ENCODE assay signal across 8 cellular contexts in genomic region chr2:73163522-73164367, GRCh38. TPM values are rescaled to one million over a fixed set of nuclear protein-coding genes. Genes with fewer than 3 reads are reported as not detected.
A peak's percentile ranks its signal among the peaks of the same experiment; 100 is the strongest.
DNase-seq lines count a peak whose midpoint lies in the region; ATAC-seq and TF ChIP-seq lines count a peak whose summit lies in the region.

No MANE protein-coding gene starts in this region.

- no peaks in the 10 kb centered on the region for H3K9me2 ChIP-seq in SK-N-SH

- H3K27me3 ChIP-seq in SK-N-SH (ENCODE audit: insufficient read depth) (no peaks in the 10 kb centered on the region), heart left ventricle (peaks cover 0 to 7% (median 0%) of the 10 kb centered on the region in 9 donors), prostate gland (replicated peaks; ENCODE audit: insufficient read depth) (no peaks in the 10 kb centered on the region)

- no peak overlapping the region for H3K4me2 ChIP-seq in SK-N-SH

- in situ Hi-C loops in KBM-7 (cut with MboI; ENCODE audit: low pct_unique_long_range_greater_than_20kb, low sequenced_read_pairs) = no loop called here

- no peaks in the 10 kb centered on the region for H3F3A ChIP-seq in SK-N-SH (replicated peaks; ENCODE audit: insufficient read depth)

- H3K9me3 ChIP-seq in SK-N-SH (no peaks in the 10 kb centered on the region), heart left ventricle (no peaks in the 10 kb centered on the region), prostate gland (no peaks in the 10 kb centered on the region)

- TF ChIP-seq EP300 in SK-N-SH (IDR thresholded peaks at IDR 0.05; ENCODE audit: borderline replicate concordance in 1 of 2, low read depth in 1 of 2, low read length in 1 of 2) = no peak

- TF ChIP-seq POLR2A in heart left ventricle (IDR thresholded peaks at IDR 0.05) (no peak), prostate gland (IDR thresholded peaks at IDR 0.05) (no peak)

- peak; percentile 90 for TF ChIP-seq RAD21 in SK-N-SH (IDR thresholded peaks at IDR 0.05; ENCODE audit: low read length)

- POLR2A ChIA-PET in SK-N-SH (lab: Yijun Ruan, JAX) = interaction anchor here (0.6 to 0.7 kb wide), 2 partner anchors 172 to 258 kb away, joined by 3 to 4 read pairs; no protein-coding TSS in a partner anchor

- CTCF ChIA-PET in SK-N-SH (lab: Yijun Ruan, JAX) = interaction anchor here (0.5 to 8.0 kb wide), 47 partner anchors 9 to 1419 kb away, joined by 3 to 98 read pairs (median 4); partner anchors contain the start of gene SPR

- H3K27ac ChIP-seq in SK-N-SH (ENCODE audit: low read depth in 2 of 2, low read length in 1 of 2) (no peak overlapping the region), heart left ventricle (no peak overlapping the region), prostate gland (no peak overlapping the region)

- H3K36me3 Mint-ChIP-seq in activated naive CD8-positive, alpha-beta T cell treated with anti-CD3 and anti-CD28 coated beads for 36 hours = no peaks in the 10 kb centered on the region

- H3K4me3 ChIP-seq in SK-N-SH (ENCODE audit: low read depth in 2 of 2, low read length in 1 of 2) (no peak overlapping the region; a peak in 1 of 4 replicates), heart left ventricle (no peak overlapping the region), prostate gland (no peak overlapping the region)

- DNase-seq in DMS 273 (lab: John Stamatoyannopoulos, UW; ENCODE audit: unreplicated experiment) (peak; percentile 88), KBM-7 (peak; percentile 87), SK-N-SH (peak; percentile 88), heart left ventricle (peak; percentile 44 to 74 (median 52)), prostate gland (ENCODE audit: low spot score) (peak; percentile 30)
- peak; percentile 49 for DNase-seq in activated naive CD8-positive, alpha-beta T cell treated with anti-CD3 and anti-CD28 coated beads for 36 hours

- no peaks in the 10 kb centered on the region for H3K9me3 Mint-ChIP-seq in activated naive CD8-positive, alpha-beta T cell treated with anti-CD3 and anti-CD28 coated beads for 36 hours

- peaks cover 12% of the 10 kb centered on the region for H3K27me3 Mint-ChIP-seq in activated naive CD8-positive, alpha-beta T cell treated with anti-CD3 and anti-CD28 coated beads for 36 hours

- no peak overlapping the region for H2AFZ ChIP-seq in SK-N-SH (ENCODE audit: low read depth)

- peaks cover 2% of the 10 kb centered on the region for H3K4me1 Mint-ChIP-seq in activated naive CD8-positive, alpha-beta T cell treated with anti-CD3 and anti-CD28 coated beads for 36 hours

- no peak overlapping the region for H3K9ac ChIP-seq in SK-N-SH

- TF ChIP-seq CTCF in SK-N-SH (IDR thresholded peaks at IDR 0.05) (peak; percentile 87), heart left ventricle (IDR thresholded peaks at IDR 0.05) (peak; percentile 74 to 90 (median 84)), prostate gland (IDR thresholded peaks at IDR 0.05) (peak; percentile 31 to 82 (median 78))

- ATAC-seq in GM21360 (IDR thresholded peaks at IDR 0.05; ENCODE audit: unreplicated experiment) (peak; percentile 73), heart left ventricle (peak; percentile 42 to 94 (median 80)), HG03565 (IDR thresholded peaks at IDR 0.05; ENCODE audit: unreplicated experiment) (no peak)

- H4K20me1 ChIP-seq in SK-N-SH (ENCODE audit: insufficient read depth) = no peaks in the 10 kb centered on the region

- H3K36me3 ChIP-seq in SK-N-SH (replicated peaks in 1 of 2; ENCODE audit: control insufficient read depth in 1 of 2, insufficient read depth in 2 of 2, low read length in 1 of 2) = no peaks in the 10 kb centered on the region
- no peaks in the 10 kb centered on the region for H3K36me3 ChIP-seq in heart left ventricle
- H3K36me3 ChIP-seq in prostate gland = no peaks in the 10 kb centered on the region

- H3K27ac Mint-ChIP-seq in activated naive CD8-positive, alpha-beta T cell treated with anti-CD3 and anti-CD28 coated beads for 36 hours = no peak overlapping the region

- no peaks in the 10 kb centered on the region for H3K79me2 ChIP-seq in SK-N-SH (ENCODE audit: insufficient read depth)

- WGBS in SK-N-SH (ENCODE audit: low lambda C conversion rate) = 45% methylated on average over 10 of the region's 10 CpGs
- 58 to 63% (median 61%) methylated on average over 9 to 10 of the region's 10 CpGs for WGBS in heart left ventricle, 4 donors
- WGBS in prostate gland = 63% methylated on average over 10 of the region's 10 CpGs

- intact Hi-C loops in heart left ventricle (cut with DNase I) = loop anchor here in 8 of 10 donors (1.0 to 5.0 kb wide), 5 partner anchors 170 to 271 kb away; no protein-coding TSS in a partner anchor
- intact Hi-C loops in prostate gland (cut with DNase I) = loop anchor here (5.0 kb wide), 2 partner anchors 171 to 271 kb away; no protein-coding TSS in a partner anchor

- H3K4me3 Mint-ChIP-seq in activated naive CD8-positive, alpha-beta T cell treated with anti-CD3 and anti-CD28 coated beads for 36 hours = no peak overlapping the region

- no peaks in the 10 kb centered on the region for H3K4me1 ChIP-seq in SK-N-SH (ENCODE audit: control insufficient read depth in 1 of 2, insufficient read depth in 2 of 2, low read depth in 1 of 2, low read length in 1 of 2)
- H3K4me1 ChIP-seq in heart left ventricle = no peaks in the 10 kb centered on the region
- H3K4me1 ChIP-seq in prostate gland (replicated peaks) = no peaks in the 10 kb centered on the region

TF ChIP-seq in SK-N-SH, 30 proteins besides CTCF, POLR2A, EP300 and RAD21:
- TF ChIP-seq MXI1 (IDR thresholded peaks at IDR 0.05; ENCODE audit: low read depth, low read length) (no peak), SMC3 (IDR thresholded peaks at IDR 0.05; ENCODE audit: low read depth, low read length) (peak; percentile 87), TAF1 (IDR thresholded peaks at IDR 0.05; ENCODE audit: borderline replicate concordance, low read depth, low read length) (no peak), NRF1 (IDR thresholded peaks at IDR 0.05; ENCODE audit: low read depth, low read length) (peak; percentile 20; the same call in 1 of the 2 replicates)

RNA-seq across cellular contexts. Expression of gene NOTO, which starts 38.6 kb away (rescaled TPM):
- polyA plus RNA-seq in SK-N-SH (2012; rRNA removed) (not detected in 2 replicates), heart left ventricle (not detected)
- polyA plus RNA-seq in SK-N-SH (2012; cell fraction: cytosol; rRNA removed) = not detected in 2 replicates
- not detected in 2 replicates for polyA plus RNA-seq in SK-N-SH (2012; cell fraction: nucleus; rRNA removed)
- not detected for total RNA-seq in activated naive CD8-positive, alpha-beta T cell treated with anti-CD3 and anti-CD28 coated beads for 36 hours
- total RNA-seq in heart left ventricle (not detected), prostate gland (not detected)

RNA-seq across cellular contexts. Expression of gene SMYD5, which starts 50.3 kb away (rescaled TPM):
- polyA plus RNA-seq in SK-N-SH (2012; rRNA removed) (21.4 and 22.2 TPM in 2 replicates), heart left ventricle (10 to 100 TPM; 14.4 to 29.2 TPM)
- 12.1 and 16.2 TPM in 2 replicates for polyA plus RNA-seq in SK-N-SH (2012; cell fraction: cytosol; rRNA removed)
- 63.9 and 65.0 TPM in 2 replicates for polyA plus RNA-seq in SK-N-SH (2012; cell fraction: nucleus; rRNA removed)
- total RNA-seq in activated naive CD8-positive, alpha-beta T cell treated with anti-CD3 and anti-CD28 coated beads for 36 hours = 10 to 100 TPM; 42.4 to 44.1 TPM
- total RNA-seq in heart left ventricle (10 to 100 TPM; 14.0 to 26.8 (median 20.0) TPM), prostate gland (10 to 100 TPM; 12.5 to 36.6 TPM)

RNA-seq across cellular contexts. Expression of gene RAB11FIP5, which starts 51.0 kb away (rescaled TPM):
- polyA plus RNA-seq in SK-N-SH (2012; rRNA removed) = 16.4 and 17.1 TPM in 2 replicates
- 12.4 and 17.2 TPM in 2 replicates for polyA plus RNA-seq in SK-N-SH (2012; cell fraction: cytosol; rRNA removed)
- 19.9 and 24.8 TPM in 2 replicates for polyA plus RNA-seq in SK-N-SH (2012; cell fraction: nucleus; rRNA removed)
- 1 to 10 TPM; 4.0 to 4.3 TPM for total RNA-seq in activated naive CD8-positive, alpha-beta T cell treated with anti-CD3 and anti-CD28 coated beads for 36 hours
- 10 to 100 TPM; 18.6 to 43.7 (median 24.8) TPM for total RNA-seq in heart left ventricle
- polyA plus RNA-seq in heart left ventricle = 10 to 100 TPM; 10.7 to 50.7 TPM
- 10 to 100 TPM; 24.1 to 47.7 TPM for total RNA-seq in prostate gland

Comparison
In these comparisons a context has a peak if more than half of its experiments do, and no peak if none do; other contexts are left out.
1. DNase-seq: peak in every context shown above with its lines; median percentile 88 in DMS 273; 88 in SK-N-SH; 87 in KBM-7; 52 in heart left ventricle; 49 in activated naive CD8-positive, alpha-beta T cell treated with anti-CD3 and anti-CD28 coated beads for 36 hours; 30 in prostate gland.